Comparison of ENCODE assay signal across 8 cellular contexts in genomic region chr6:32627831-32628230, GRCh38. TPM values are rescaled to one million over a fixed set of nuclear protein-coding genes. Genes with fewer than 3 reads are reported as not detected.
DNase-seq lines count a peak whose midpoint lies in the region; ATAC-seq and TF ChIP-seq lines count a peak whose summit lies in the region.

No MANE protein-coding gene starts in this region.

- 73% methylated on average over 3 of the region's 3 CpGs for WGBS in suprapubic skin

- peaks cover 9 to 35% (median 26%) of the 10 kb centered on the region in 10 experiments for H3K4me1 ChIP-seq in BLaER1 treated with 17β-estradiol and CSF1 and Interleukin-3, amounts not matched to agents 10 nM and 100 nM
- H3K4me1 ChIP-seq in suprapubic skin: no peaks in the 10 kb centered on the region

- TF ChIP-seq EP300 in suprapubic skin (IDR thresholded peaks at IDR 0.05): no peak

- no peak overlapping the region for H3K4me3 ChIP-seq in BLaER1 treated with 17β-estradiol and CSF1 and Interleukin-3, amounts not matched to agents 10 nM and 100 nM
- H3K4me3 ChIP-seq in MG63: no peak overlapping the region
- H3K4me3 ChIP-seq in suprapubic skin: no peak overlapping the region

- peaks cover 24 to 33% of the 10 kb centered on the region in 2 donors for H3K4me1 Mint-ChIP-seq in immature natural killer cell

- no peak for TF ChIP-seq CTCF in suprapubic skin (IDR thresholded peaks at IDR 0.05)

- peaks cover 3 to 9% (median 4%) of the 10 kb centered on the region in 3 donors for H3K27me3 Mint-ChIP-seq in immature natural killer cell (ENCODE audit: low read depth in 3 of 3)

- ATAC-seq in GM19372 (IDR thresholded peaks at IDR 0.05; ENCODE audit: low read depth, unreplicated experiment): peak; percentile 39

- peak overlapping the region; percentile 10 to 52 (median 40); a peak in 11 of 22 replicates for H3K4me2 ChIP-seq in BLaER1 treated with 17β-estradiol and CSF1 and Interleukin-3, amounts not matched to agents 10 nM and 100 nM

- H3K4me3 Mint-ChIP-seq in immature natural killer cell: no peak overlapping the region

- H3K36me3 Mint-ChIP-seq in immature natural killer cell: no peaks in the 10 kb centered on the region

- H3K27ac ChIP-seq in BLaER1 treated with 17β-estradiol and CSF1 and Interleukin-3, amounts not matched to agents 10 nM and 100 nM: peak overlapping the region; percentile 18 to 78 (median 59); a peak in 17 of 22 replicates
- H3K27ac ChIP-seq in suprapubic skin: no peak overlapping the region

- DNase-seq in T-helper 22 cell (ENCODE audit: low read depth) (peak; percentile 6), immature natural killer cell (peak in 2 of 3 donors; percentile 40 to 46), NCI-H2227 (lab: John Stamatoyannopoulos, UW; ENCODE audit: unreplicated experiment) (no peak), MG63 (no peak), suprapubic skin (ENCODE audit: low spot score in 2 of 2) (no peak)
- no peak for DNase-seq in activated CD4-positive, CD25-positive, alpha-beta regulatory T cell treated with anti-CD3 and anti-CD28 coated beads, Interleukin-2, amount 50 U/mL, for 72 hours

- H3K9me3 ChIP-seq in BLaER1 treated with 17β-estradiol and CSF1 and Interleukin-3, amounts not matched to agents 10 nM and 100 nM (replicated peaks in 1 of 11): peaks cover 0 to 16% (median 0%) of the 10 kb centered on the region in 11 experiments; a peak in 5 of 22 replicates
- H3K9me3 ChIP-seq in MG63: no peaks in the 10 kb centered on the region
- no peaks in the 10 kb centered on the region for H3K9me3 ChIP-seq in suprapubic skin

- no peaks in the 10 kb centered on the region for H3K27me3 ChIP-seq in BLaER1 treated with 17β-estradiol and CSF1 and Interleukin-3, amounts not matched to agents 10 nM and 100 nM
- no peaks in the 10 kb centered on the region for H3K27me3 ChIP-seq in MG63
- no peaks in the 10 kb centered on the region for H3K27me3 ChIP-seq in suprapubic skin

- no peaks in the 10 kb centered on the region for H3K9me3 Mint-ChIP-seq in immature natural killer cell

- no peaks in the 10 kb centered on the region for H3K36me3 ChIP-seq in BLaER1 treated with 17β-estradiol and CSF1 and Interleukin-3, amounts not matched to agents 10 nM and 100 nM
- H3K36me3 ChIP-seq in MG63: no peaks in the 10 kb centered on the region
- H3K36me3 ChIP-seq in suprapubic skin: no peaks in the 10 kb centered on the region

- H3K27ac Mint-ChIP-seq in immature natural killer cell: peak overlapping the region in 4 of 6 donors; percentile 45 to 93 (median 78)

- peak overlapping the region in 2 of 11 experiments; percentile 19 to 44; a peak in 3 of 22 replicates for H3K9ac ChIP-seq in BLaER1 treated with 17β-estradiol and CSF1 and Interleukin-3, amounts not matched to agents 10 nM and 100 nM

- no peak for TF ChIP-seq POLR2A in suprapubic skin (IDR thresholded peaks at IDR 0.05)

- H4K20me1 ChIP-seq in BLaER1 treated with 17β-estradiol and CSF1 and Interleukin-3, amounts not matched to agents 10 nM and 100 nM: no peaks in the 10 kb centered on the region

RNA-seq across cellular contexts. Expression of gene HLA-DQA1, which starts 9.4 kb away (rescaled TPM):
- polyA plus RNA-seq in immature natural killer cell: 10 to 100 TPM in 2 of 3 donors, 1 to 10 TPM in 1; 1.8 to 53.1 (median 10.3) TPM
- not detected in 2 replicates for total RNA-seq in MG63 (2014; rRNA removed; shearing (Covaris generic); ENCODE audit: low replicate concordance)
- 10 to 100 TPM in 3 of 4 donors, 1 to 10 TPM in 1; 8.6 to 21.3 (median 11.5) TPM for total RNA-seq in suprapubic skin

RNA-seq across cellular contexts. Expression of gene HLA-DRB1, which starts 38.2 kb away (rescaled TPM):
- polyA plus RNA-seq in immature natural killer cell: 100 to 1,000 TPM in 2 of 3 donors, 10 to 100 TPM in 1; 45.8 to 435 (median 268) TPM
- not detected in 2 replicates for total RNA-seq in MG63 (2014; rRNA removed; shearing (Covaris generic); ENCODE audit: low replicate concordance)
- 10 to 100 TPM; 28.0 to 39.3 (median 37.0) TPM for total RNA-seq in suprapubic skin

RNA-seq across cellular contexts. Expression of gene HLA-DQB1, which starts 38.6 kb away (rescaled TPM):
- 100 to 1,000 TPM in 1 of 3 donors, 10 to 100 TPM in 1, 1 to 10 TPM in 1; 2.5 to 105 (median 74.9) TPM for polyA plus RNA-seq in immature natural killer cell
- not detected in 2 replicates for total RNA-seq in MG63 (2014; rRNA removed; shearing (Covaris generic); ENCODE audit: low replicate concordance)
- total RNA-seq in suprapubic skin: 1 to 10 TPM; 1.6 to 9.4 (median 3.7) TPM

Comparison
In these comparisons a context has a peak if more than half of its experiments do, and no peak if none do; other contexts are left out.
1. DNase-seq: peak in T-helper 22 cell (single experiment) and immature natural killer cell (2 of 3); none in NCI-H2227 (single experiment), activated CD4-positive, CD25-positive, alpha-beta regulatory T cell treated with anti-CD3 and anti-CD28 coated beads, Interleukin-2, amount 50 U/mL, for 72 hours (single experiment), MG63 (single experiment) and suprapubic skin (0 of 2).
2. RNA of gene HLA-DRB1, which starts 38.2 kb away (total RNA-seq): 28.0 to 39.3 TPM in suprapubic skin; not detected in MG63; every median in the first group is over 10 times any median in the second.